In the genomic region with DNA sequence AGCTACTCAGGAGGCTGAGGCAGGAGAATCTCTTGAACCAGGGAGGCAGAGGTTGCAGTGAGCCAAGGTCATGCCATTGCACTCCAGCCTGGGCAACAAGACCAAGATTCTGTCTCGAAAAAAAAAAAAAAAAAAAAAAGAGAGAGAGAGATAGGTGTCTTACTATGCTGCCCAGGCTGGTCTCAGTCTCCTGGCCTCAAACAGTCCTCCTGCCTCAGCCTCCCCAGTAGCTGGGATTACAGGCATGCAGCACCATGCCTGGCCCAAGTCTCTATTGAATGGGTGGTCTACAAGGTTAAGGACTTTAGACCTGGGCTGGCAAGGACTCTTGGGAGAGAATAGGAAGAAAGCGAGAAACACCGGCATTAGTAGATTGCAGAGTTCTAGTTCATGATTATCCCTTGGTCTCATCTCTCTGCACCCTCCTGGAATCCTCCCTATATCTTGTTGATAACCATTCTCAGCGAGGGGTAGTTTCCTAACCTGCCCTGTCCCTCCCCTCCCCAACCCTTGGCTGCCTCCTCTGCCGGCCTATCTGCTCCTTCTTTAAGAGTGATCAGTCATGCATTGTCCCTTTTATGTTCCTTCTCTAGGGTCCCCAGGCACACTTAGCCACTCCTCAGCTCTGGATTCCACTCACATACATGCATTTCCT, we compare ENCODE assay signal across 1 cellular context.
TF ChIP-seq lines count a peak whose summit lies in the region.

No MANE protein-coding gene starts in this region.

TF ChIP-seq in WTC11, 78 proteins besides CTCF, POLR2A, EP300 and RAD21:
- TF ChIP-seq, protein P1, sequence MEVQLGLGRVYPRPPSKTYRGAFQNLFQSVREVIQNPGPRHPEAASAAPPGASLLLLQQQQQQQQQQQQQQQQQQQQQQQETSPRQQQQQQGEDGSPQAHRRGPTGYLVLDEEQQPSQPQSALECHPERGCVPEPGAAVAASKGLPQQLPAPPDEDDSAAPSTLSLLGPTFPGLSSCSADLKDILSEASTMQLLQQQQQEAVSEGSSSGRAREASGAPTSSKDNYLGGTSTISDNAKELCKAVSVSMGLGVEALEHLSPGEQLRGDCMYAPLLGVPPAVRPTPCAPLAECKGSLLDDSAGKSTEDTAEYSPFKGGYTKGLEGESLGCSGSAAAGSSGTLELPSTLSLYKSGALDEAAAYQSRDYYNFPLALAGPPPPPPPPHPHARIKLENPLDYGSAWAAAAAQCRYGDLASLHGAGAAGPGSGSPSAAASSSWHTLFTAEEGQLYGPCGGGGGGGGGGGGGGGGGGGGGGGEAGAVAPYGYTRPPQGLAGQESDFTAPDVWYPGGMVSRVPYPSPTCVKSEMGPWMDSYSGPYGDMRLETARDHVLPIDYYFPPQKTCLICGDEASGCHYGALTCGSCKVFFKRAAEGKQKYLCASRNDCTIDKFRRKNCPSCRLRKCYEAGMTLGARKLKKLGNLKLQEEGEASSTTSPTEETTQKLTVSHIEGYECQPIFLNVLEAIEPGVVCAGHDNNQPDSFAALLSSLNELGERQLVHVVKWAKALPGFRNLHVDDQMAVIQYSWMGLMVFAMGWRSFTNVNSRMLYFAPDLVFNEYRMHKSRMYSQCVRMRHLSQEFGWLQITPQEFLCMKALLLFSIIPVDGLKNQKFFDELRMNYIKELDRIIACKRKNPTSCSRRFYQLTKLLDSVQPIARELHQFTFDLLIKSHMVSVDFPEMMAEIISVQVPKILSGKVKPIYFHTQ (CRISPR knock-in tag; IDR thresholded peaks at IDR 0.05), result no peak
- TF ChIP-seq, protein P2, sequence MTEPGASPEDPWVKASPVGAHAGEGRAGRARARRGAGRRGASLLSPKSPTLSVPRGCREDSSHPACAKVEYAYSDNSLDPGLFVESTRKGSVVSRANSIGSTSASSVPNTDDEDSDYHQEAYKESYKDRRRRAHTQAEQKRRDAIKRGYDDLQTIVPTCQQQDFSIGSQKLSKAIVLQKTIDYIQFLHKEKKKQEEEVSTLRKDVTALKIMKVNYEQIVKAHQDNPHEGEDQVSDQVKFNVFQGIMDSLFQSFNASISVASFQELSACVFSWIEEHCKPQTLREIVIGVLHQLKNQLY (CRISPR knock-in tag; IDR thresholded peaks at IDR 0.05), result no peak
- TF ChIP-seq ZNF121 (CRISPR knock-in tag; IDR thresholded peaks at IDR 0.05), result peak; percentile 83
